Comparison of ENCODE assay signal across 8 cellular contexts in genomic region chr19:19865750-19866598, GRCh38.
DNase-seq lines count a peak whose midpoint lies in the region; ATAC-seq and TF ChIP-seq lines count a peak whose summit lies in the region.

TSS of gene ZNF253 (plus strand) at chr19:19865882. CDS start at chr19:19865997, 115 bp downstream.

- peak within 1 kb of the TSS; percentile 92 for H3K4me3 ChIP-seq in AG10803 (ENCODE audit: low read length)

- peak; percentile 92 for ATAC-seq in GM19035 (IDR thresholded peaks at IDR 0.05; ENCODE audit: unreplicated experiment)
- peak; percentile 93 for ATAC-seq in HG03378 (IDR thresholded peaks at IDR 0.05; ENCODE audit: unreplicated experiment)

- peak within 1 kb of the TSS; percentile 69 for H3K27ac ChIP-seq in cingulate gyrus (ENCODE audit: low read depth, low read length)

- TF ChIP-seq CTCF in AG10803 (conservative IDR thresholded peaks at IDR 0.05; ENCODE audit: low read length), result no peak

- DNase-seq in AG10803 (ENCODE audit: low read depth) (peak; percentile 89), NCI-H510A treated with DMSO at 0.1 percent for 48 hours (lab: John Stamatoyannopoulos, UW) (peak; percentile 93), kidney tubule cell (ENCODE audit: low spot score) (peak; percentile 95)
- peak; percentile 93 to 95 for DNase-seq in activated CD4-positive, alpha-beta T cell treated with anti-CD3 and anti-CD28 coated beads for 4 hours
- DNase-seq in stimulated activated CD4-positive, alpha-beta T cell treated with anti-CD3 and anti-CD28 coated beads, Interleukin-1b, Interleukin-23, amount 100 ng/mL, for 1 hour (ENCODE audit: low read depth in 2 of 2), result peak; percentile 77 to 90

Comparison
In these comparisons a context has a peak if more than half of its experiments do, and no peak if none do; other contexts are left out.
1. Peak in every context shown above with its lines: DNase-seq, ATAC-seq, H3K4me3 ChIP-seq and H3K27ac ChIP-seq.